In genomic region chr9:70043285-70043684, GRCh38 we compare ENCODE assay signal across 11 cellular contexts.
A peak's percentile ranks its signal among the peaks of the same experiment; 100 is the strongest.
DNase-seq lines count a peak whose midpoint lies in the region; ATAC-seq and TF ChIP-seq lines count a peak whose summit lies in the region.
"Had no signal": no experiment of that assay in that cellular context is flagged by ENCODE, and none has a peak within 500 bp of the region (broad histone marks: within the 10 kb centered on the region; RNA-seq: fewer than 3 reads in every experiment).

No MANE protein-coding gene starts in this region.

- H3K4me3 ChIP-seq in AG09309 (ENCODE audit: control insufficient read depth, low read depth, low read length), result peak overlapping the region; percentile 59
- peak overlapping the region; percentile 55 for H3K4me3 ChIP-seq in iPS-11a (ENCODE audit: low read depth, low read length)
- no peak overlapping the region for H3K4me3 ChIP-seq in parathyroid adenoma (ENCODE audit: low read depth, low read length)

- no peaks in the 10 kb centered on the region for H3K27me3 ChIP-seq in parathyroid adenoma (ENCODE audit: control insufficient read depth, insufficient read depth, low read length)
- H3K27me3 ChIP-seq: pancreas had no signal

- H2AFZ ChIP-seq in parathyroid adenoma, result peak overlapping the region; percentile 62

- H3K9ac ChIP-seq in parathyroid adenoma, result no peak overlapping the region

- DNase-seq in AG09309 (ENCODE audit: low read depth) (no peak), Ammon's horn (ENCODE audit: low spot score) (no peak), cerebellar cortex (ENCODE audit: low spot score) (no peak)
- DNase-seq: activated T-cell treated with anti-CD3 and anti-CD28 coated beads, Interleukin-2, amount 50 U/mL, for 48 hours; NCI-H2227 treated with DMSO at 0.1 percent for 48 hours had no signal

- no peaks in the 10 kb centered on the region for H3K79me2 ChIP-seq in parathyroid adenoma

- TF ChIP-seq CTCF in AG09309 (IDR thresholded peaks at IDR 0.05; ENCODE audit: control insufficient read depth, insufficient read depth, low read depth, low read length, missing control alignments) (no peak), parathyroid adenoma (IDR thresholded peaks at IDR 0.05) (no peak)

- ATAC-seq in HG02840 (IDR thresholded peaks at IDR 0.05; ENCODE audit: low FRiP score, unreplicated experiment) (no peak), HG03039 (IDR thresholded peaks at IDR 0.05; ENCODE audit: unreplicated experiment) (no peak)

- H3K9me3 ChIP-seq in parathyroid adenoma (ENCODE audit: control insufficient read depth, low read length), result no peaks in the 10 kb centered on the region
- H3K9me3 ChIP-seq: pancreas had no signal

- H3K27ac ChIP-seq in angular gyrus (ENCODE audit: low read depth, low read length) (peak overlapping the region; percentile 37), parathyroid adenoma (no peak overlapping the region)
- H3K27ac ChIP-seq: pancreas had no signal

- H3K36me3 ChIP-seq in parathyroid adenoma (ENCODE audit: control insufficient read depth, insufficient read depth, low read length), result no peaks in the 10 kb centered on the region
- H3K36me3 ChIP-seq: pancreas had no signal

- H3K4me1 ChIP-seq in parathyroid adenoma, result no peaks in the 10 kb centered on the region
- H3K4me1 ChIP-seq: pancreas had no signal

- H3K4me2 ChIP-seq in parathyroid adenoma (ENCODE audit: low read length), result peak overlapping the region; percentile 68
